ENCODE assay signal across 1 cellular context in the genomic region with DNA sequence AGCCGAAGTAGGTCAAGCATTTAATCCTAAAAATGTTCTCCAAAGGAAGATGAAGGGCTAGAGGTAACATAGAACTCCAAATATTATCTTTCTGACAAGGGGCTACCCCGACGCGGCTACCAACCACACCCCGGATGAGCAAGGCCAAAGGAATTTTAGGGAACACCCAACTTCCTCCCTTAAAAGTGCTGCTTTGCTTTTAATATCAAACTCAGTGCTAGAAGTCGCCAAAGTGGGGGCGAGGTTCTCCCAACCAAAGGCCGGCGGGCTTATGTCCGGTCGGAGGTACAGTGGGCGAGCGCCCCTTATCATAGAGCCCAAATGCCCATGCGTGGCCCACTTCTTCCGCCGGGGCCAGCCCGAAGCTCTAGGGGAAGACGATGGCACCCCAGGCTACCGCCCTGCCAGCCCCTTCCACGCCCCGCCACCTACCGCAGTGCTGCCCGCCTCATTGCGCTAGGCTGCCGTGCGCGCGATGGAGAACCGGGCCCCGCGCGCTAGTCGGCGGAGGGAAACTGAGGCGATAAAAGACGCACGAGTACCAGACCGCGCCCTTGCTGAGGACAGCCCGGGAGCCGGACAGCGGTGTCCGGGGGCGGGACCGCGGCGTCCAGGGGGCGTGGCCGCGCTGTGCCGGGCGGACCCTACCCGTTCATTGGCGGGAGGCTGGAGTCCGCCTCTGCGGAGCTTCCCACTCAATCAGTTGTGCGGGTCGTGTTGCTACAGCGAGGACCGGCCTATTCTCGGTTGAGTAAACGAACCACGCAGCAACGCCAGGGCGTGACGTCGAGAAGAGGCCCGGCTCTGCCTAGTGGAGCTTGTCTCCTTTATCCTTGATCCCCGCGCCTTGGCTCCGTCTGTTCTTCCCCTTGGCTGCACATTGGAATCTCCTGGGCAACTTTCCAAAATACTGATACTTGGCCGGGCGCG.
TF ChIP-seq lines count a peak whose summit lies in the region.

TSS of gene ACOT9 (minus strand) at position 584 of the 930 bp plus-strand sequence. CDS start at position 452, 132 bp downstream.

TF ChIP-seq in GM23338, 12 proteins besides CTCF, POLR2A, EP300 and RAD21:
- TF ChIP-seq ZNF114 (CRISPR knock-in tag; IDR thresholded peaks at IDR 0.05) (no peak), POLR2AphosphoS5 (IDR thresholded peaks at IDR 0.05; ENCODE audit: low read depth) (peak; percentile 77), STAT1 (IDR thresholded peaks at IDR 0.05; ENCODE audit: unreplicated experiment) (no peak), JUNB (IDR thresholded peaks at IDR 0.05; ENCODE audit: unreplicated experiment) (no peak), EZH2phosphoT487 (IDR thresholded peaks at IDR 0.05; ENCODE audit: unreplicated experiment) (no peak), ZNF331 (CRISPR knock-in tag; IDR thresholded peaks at IDR 0.05; ENCODE audit: low read depth) (no peak), REST (IDR thresholded peaks at IDR 0.05; ENCODE audit: unreplicated experiment) (peak; percentile 33), EZH2 (IDR thresholded peaks at IDR 0.05; ENCODE audit: low read depth, unreplicated experiment) (no peak), CREB1 (CRISPR knock-in tag; IDR thresholded peaks at IDR 0.05; ENCODE audit: low read depth) (peak; percentile 69)
- TF ChIP-seq, protein P1, sequence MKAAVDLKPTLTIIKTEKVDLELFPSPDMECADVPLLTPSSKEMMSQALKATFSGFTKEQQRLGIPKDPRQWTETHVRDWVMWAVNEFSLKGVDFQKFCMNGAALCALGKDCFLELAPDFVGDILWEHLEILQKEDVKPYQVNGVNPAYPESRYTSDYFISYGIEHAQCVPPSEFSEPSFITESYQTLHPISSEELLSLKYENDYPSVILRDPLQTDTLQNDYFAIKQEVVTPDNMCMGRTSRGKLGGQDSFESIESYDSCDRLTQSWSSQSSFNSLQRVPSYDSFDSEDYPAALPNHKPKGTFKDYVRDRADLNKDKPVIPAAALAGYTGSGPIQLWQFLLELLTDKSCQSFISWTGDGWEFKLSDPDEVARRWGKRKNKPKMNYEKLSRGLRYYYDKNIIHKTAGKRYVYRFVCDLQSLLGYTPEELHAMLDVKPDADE (IDR thresholded peaks at IDR 0.05) = no peak
